Comparison of ENCODE assay signal across 19 cellular contexts in genomic region chr14:59772252-59772651, GRCh38.
DNase-seq lines count a peak whose midpoint lies in the region; ATAC-seq lines count a peak whose summit lies in the region.
"Had no signal": no experiment of that assay in that cellular context is flagged by ENCODE, and none has a peak within 500 bp of the region (broad histone marks: within the 10 kb centered on the region; RNA-seq: fewer than 3 reads in every experiment).

No MANE protein-coding gene starts in this region.

- DNase-seq in NCI-H2107 treated with DMSO at 0.1 percent for 48 hours (lab: John Stamatoyannopoulos, UW; ENCODE audit: unreplicated experiment) (peak; percentile 71), NCI-H2107 (lab: John Stamatoyannopoulos, UW) (no peak), NCI-H748 (lab: John Stamatoyannopoulos, UW; ENCODE audit: unreplicated experiment) (peak; percentile 72), dermis microvascular lymphatic vessel endothelial cell (ENCODE audit: low read depth in 2 of 2) (peak; percentile 15 to 43), foreskin melanocyte (no peak), NCI-H82 treated with DMSO at 0.1 percent for 48 hours (lab: John Stamatoyannopoulos, UW; ENCODE audit: unreplicated experiment) (no peak)
- DNase-seq: activated CD4-positive, alpha-beta T cell treated with anti-CD3 and anti-CD28 coated beads, Interleukin-2, amount 10 ng/mL, durations not matched to agents 7 days and 5 days; activated CD8-positive, alpha-beta memory T cell treated with anti-CD3 and anti-CD28 coated beads, Interleukin-2, amount 50 U/mL, for 48 hours; activated gamma-delta T cell; C1 segment of cervical spinal cord; H9; left ventricle myocardium superior; occipital lobe; stimulated activated CD4-positive, alpha-beta T cell treated with anti-CD3 and anti-CD28 coated beads, Interleukin-15, amount 100 ng/mL, for 24 hours had no signal

- peak overlapping the region; percentile 15 for H3K4me2 ChIP-seq in skeletal muscle satellite cell (ENCODE audit: low read length)

- no peak overlapping the region for H3K9ac ChIP-seq in skeletal muscle satellite cell (ENCODE audit: low read depth, low read length)

- ATAC-seq in HG03432 (IDR thresholded peaks at IDR 0.05; ENCODE audit: unreplicated experiment), result no peak
- ATAC-seq: esophagus mucosa, GM12878, left ventricle myocardium superior had no signal

- H3K9me3 ChIP-seq in skeletal muscle satellite cell (replicated peaks; ENCODE audit: low read length), result no peaks in the 10 kb centered on the region
- H3K9me3 ChIP-seq: suprapubic skin had no signal

- no peak overlapping the region for H3K4me3 ChIP-seq in skeletal muscle satellite cell (ENCODE audit: low read length)
- H3K4me3 ChIP-seq: GM12878, suprapubic skin had no signal

- H3K36me3 ChIP-seq in skeletal muscle satellite cell (ENCODE audit: insufficient read depth, low read length), result no peaks in the 10 kb centered on the region
- H3K36me3 ChIP-seq: suprapubic skin had no signal

- H3K27me3 ChIP-seq in skeletal muscle satellite cell (ENCODE audit: control insufficient read depth, insufficient read depth, low read length), result no peaks in the 10 kb centered on the region
- H3K27me3 ChIP-seq: suprapubic skin had no signal

- peaks cover 34% of the 10 kb centered on the region for H3K4me1 ChIP-seq in skeletal muscle satellite cell (ENCODE audit: control insufficient read depth, insufficient read depth, low read length)
- H3K4me1 ChIP-seq: suprapubic skin had no signal

Comparison
In these comparisons a context has a peak if more than half of its experiments do, and no peak if none do; other contexts are left out.
1. DNase-seq: peak in NCI-H2107 treated with DMSO at 0.1 percent for 48 hours (single experiment), NCI-H748 (single experiment) and dermis microvascular lymphatic vessel endothelial cell (2 of 2); none in NCI-H2107 (single experiment), foreskin melanocyte (single experiment) and NCI-H82 treated with DMSO at 0.1 percent for 48 hours (single experiment).